In genomic region chr1:34231441-34231840, GRCh38 we compare ENCODE assay signal across 6 cellular contexts. TPM values are rescaled to one million over a fixed set of nuclear protein-coding genes. Genes with fewer than 3 reads are reported as not detected.
"Had no signal": no experiment of that assay in that cellular context is flagged by ENCODE, and none has a peak within 500 bp of the region (broad histone marks: within the 10 kb centered on the region; RNA-seq: fewer than 3 reads in every experiment).

No MANE protein-coding gene starts in this region.

- H3K4me1 Mint-ChIP-seq: IgD-negative memory B cell had no signal

- H3K4me3 Mint-ChIP-seq: IgD-negative memory B cell had no signal

- H3K4me3 ChIP-seq: K562 had no signal

- H3K27ac ChIP-seq: HL-60 had no signal

- DNase-seq: IMR-90 had no signal

- H3K36me3 Mint-ChIP-seq: IgD-negative memory B cell had no signal

- H3K9me3 Mint-ChIP-seq: IgD-negative memory B cell had no signal

RNA-seq across cellular contexts. Expression of gene C1orf94, which starts 54.7 kb away (rescaled TPM):
- total RNA-seq: HepG2, HT-29, IMR-90, K562 had no signal
- polyA plus RNA-seq: HepG2, IgD-negative memory B cell, IMR-90, K562 had no signal
